Comparison of ENCODE assay signal across 12 cellular contexts in genomic region chr3:62406945-62407344, GRCh38. TPM values are rescaled to one million over a fixed set of nuclear protein-coding genes. Genes with fewer than 3 reads are reported as not detected.
"Had no signal": no experiment of that assay in that cellular context is flagged by ENCODE, and none has a peak within 500 bp of the region (broad histone marks: within the 10 kb centered on the region; RNA-seq: fewer than 3 reads in every experiment).

No MANE protein-coding gene starts in this region.

- H2AFZ ChIP-seq: GM23248, GM23338 had no signal

- FAIRE-seq: H1, H54 had no signal

- H3K4me3 Mint-ChIP-seq: GM23338, H9, HFFc6 had no signal

- H3K9me3 Mint-ChIP-seq: GM23338, H9, HFFc6 had no signal

- H3K9ac ChIP-seq: GM23248 had no signal

- H3K27ac ChIP-seq: GM23248 had no signal

- H3K9me3 ChIP-seq: HAP-1 had no signal

- H3K4me1 ChIP-seq: HAP-1 had no signal

- DNase-seq: GM23248, GOT3, H7, H9, HCEC 1CT, HFFc6 had no signal

- H3K27ac Mint-ChIP-seq: GM23338, H9, HFFc6 had no signal

- H3K4me3 ChIP-seq: GM23248, GM23338, HAP-1 had no signal

- H3K4me2 ChIP-seq: GM23338 had no signal

- H3K36me3 ChIP-seq: HAP-1 had no signal

- ATAC-seq: GM23338, HCT116 had no signal

RNA-seq across cellular contexts. Expression of gene FEZF2, which starts 33.6 kb away (rescaled TPM):
- total RNA-seq: GM23248, GM23338, H1, H4, HFFc6 had no signal
- polyA plus RNA-seq: GM23248, GM23338 had no signal
